1 cellular context compared by ENCODE assay signal in the genomic region with DNA sequence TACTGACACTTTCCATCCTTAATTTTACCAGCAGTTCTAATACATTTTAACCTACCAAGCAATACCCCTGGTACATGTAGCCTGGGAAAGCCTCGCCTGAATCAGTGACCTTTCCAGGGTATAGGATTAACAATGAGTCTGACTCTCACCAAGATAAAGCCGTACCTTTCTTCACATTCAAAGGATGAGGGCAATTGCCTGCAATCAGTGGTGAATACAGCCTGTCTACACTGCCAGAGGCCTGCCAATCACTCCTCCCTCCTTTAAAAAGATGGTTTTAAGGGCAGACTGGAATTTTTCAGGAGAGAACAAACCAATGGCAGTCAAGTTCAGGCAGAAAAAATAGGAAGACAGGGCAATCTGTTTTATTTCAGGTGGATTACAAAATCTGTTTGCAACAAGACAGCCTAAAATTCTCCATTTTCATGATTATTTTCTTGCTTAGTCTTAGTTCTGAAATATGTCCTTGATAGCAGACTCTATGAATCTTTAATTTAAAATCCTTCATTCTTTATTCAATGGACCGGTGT.
TF ChIP-seq lines count a peak whose summit lies in the region.

No MANE protein-coding gene starts in this region.

TF ChIP-seq in neural cell, 6 proteins besides CTCF, POLR2A, EP300 and RAD21 (continued from another document):
- TF ChIP-seq, protein P1, sequence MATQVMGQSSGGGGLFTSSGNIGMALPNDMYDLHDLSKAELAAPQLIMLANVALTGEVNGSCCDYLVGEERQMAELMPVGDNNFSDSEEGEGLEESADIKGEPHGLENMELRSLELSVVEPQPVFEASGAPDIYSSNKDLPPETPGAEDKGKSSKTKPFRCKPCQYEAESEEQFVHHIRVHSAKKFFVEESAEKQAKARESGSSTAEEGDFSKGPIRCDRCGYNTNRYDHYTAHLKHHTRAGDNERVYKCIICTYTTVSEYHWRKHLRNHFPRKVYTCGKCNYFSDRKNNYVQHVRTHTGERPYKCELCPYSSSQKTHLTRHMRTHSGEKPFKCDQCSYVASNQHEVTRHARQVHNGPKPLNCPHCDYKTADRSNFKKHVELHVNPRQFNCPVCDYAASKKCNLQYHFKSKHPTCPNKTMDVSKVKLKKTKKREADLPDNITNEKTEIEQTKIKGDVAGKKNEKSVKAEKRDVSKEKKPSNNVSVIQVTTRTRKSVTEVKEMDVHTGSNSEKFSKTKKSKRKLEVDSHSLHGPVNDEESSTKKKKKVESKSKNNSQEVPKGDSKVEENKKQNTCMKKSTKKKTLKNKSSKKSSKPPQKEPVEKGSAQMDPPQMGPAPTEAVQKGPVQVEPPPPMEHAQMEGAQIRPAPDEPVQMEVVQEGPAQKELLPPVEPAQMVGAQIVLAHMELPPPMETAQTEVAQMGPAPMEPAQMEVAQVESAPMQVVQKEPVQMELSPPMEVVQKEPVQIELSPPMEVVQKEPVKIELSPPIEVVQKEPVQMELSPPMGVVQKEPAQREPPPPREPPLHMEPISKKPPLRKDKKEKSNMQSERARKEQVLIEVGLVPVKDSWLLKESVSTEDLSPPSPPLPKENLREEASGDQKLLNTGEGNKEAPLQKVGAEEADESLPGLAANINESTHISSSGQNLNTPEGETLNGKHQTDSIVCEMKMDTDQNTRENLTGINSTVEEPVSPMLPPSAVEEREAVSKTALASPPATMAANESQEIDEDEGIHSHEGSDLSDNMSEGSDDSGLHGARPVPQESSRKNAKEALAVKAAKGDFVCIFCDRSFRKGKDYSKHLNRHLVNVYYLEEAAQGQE (IDR thresholded peaks at IDR 0.05; ENCODE audit: borderline replicate concordance), result no peak
- no peak for TF ChIP-seq EZH2 (IDR thresholded peaks at IDR 0.05; ENCODE audit: borderline replicate concordance, insufficient read depth, low read length, poor library complexity, severe bottlenecking)
